Comparison of ENCODE assay signal across 8 cellular contexts in the genomic region with DNA sequence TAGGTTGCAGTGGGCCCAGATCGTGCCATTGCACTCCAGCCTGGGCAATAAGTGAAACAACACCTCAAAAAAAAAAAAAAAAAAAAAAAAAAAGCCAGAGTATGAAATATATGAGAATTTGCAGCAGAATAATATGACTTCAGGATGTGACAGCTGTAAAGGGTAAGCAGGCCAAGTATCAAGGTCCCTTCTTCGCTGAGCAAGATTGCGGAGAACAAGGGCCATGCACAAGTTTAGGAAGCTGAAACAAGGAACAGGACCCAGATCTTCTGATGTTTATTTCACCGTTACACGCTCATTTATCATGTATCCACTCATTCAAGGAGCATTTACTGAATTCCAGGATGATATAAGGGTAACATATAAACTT. TPM values are rescaled to one million over a fixed set of nuclear protein-coding genes. Genes with fewer than 3 reads are reported as not detected.
A peak's percentile ranks its signal among the peaks of the same experiment; 100 is the strongest.
DNase-seq lines count a peak whose midpoint lies in the region; ATAC-seq and TF ChIP-seq lines count a peak whose summit lies in the region.

No MANE protein-coding gene starts in this region.

- DNase-seq in activated naive CD4-positive, alpha-beta T cell treated with anti-CD3 and anti-CD28 coated beads for 36 hours, result no peak
- DNase-seq in activated naive CD4-positive, alpha-beta T cell treated with Interleukin-2 at 50 U/mL for 16 hours, result no peak
- DNase-seq in amniotic epithelial cell (ENCODE audit: low read depth) (peak; percentile 31), lower leg skin (ENCODE audit: low spot score in 2 of 2) (no peak), upper lobe of left lung (no peak), activated gamma-delta T cell (lab: John Stamatoyannopoulos, UW) (no peak), iPS-NIHi11 (ENCODE audit: low spot score) (no peak)

- peak overlapping the region; percentile 80 for H3K4me3 Mint-ChIP-seq in activated naive CD4-positive, alpha-beta T cell treated with anti-CD3 and anti-CD28 coated beads for 36 hours

- no peak for ATAC-seq in upper lobe of left lung (ENCODE audit: low FRiP score in 2 of 2)
- ATAC-seq in GM21526 (IDR thresholded peaks at IDR 0.05; ENCODE audit: low FRiP score, unreplicated experiment), result no peak

- peak overlapping the region; percentile 86 for H3K27ac Mint-ChIP-seq in activated naive CD4-positive, alpha-beta T cell treated with anti-CD3 and anti-CD28 coated beads for 36 hours

- peak overlapping the region; percentile 27 for H3K4me3 ChIP-seq in lower leg skin (ENCODE audit: low read depth, poor library complexity, severe bottlenecking)
- H3K4me3 ChIP-seq in upper lobe of left lung, result peak overlapping the region; percentile 44 to 95 (median 70)

- no peaks in the 10 kb centered on the region for H3K9me3 ChIP-seq in upper lobe of left lung

- no peaks in the 10 kb centered on the region for H3K27me3 ChIP-seq in upper lobe of left lung

- peaks cover 10% of the 10 kb centered on the region for H3K36me3 Mint-ChIP-seq in activated naive CD4-positive, alpha-beta T cell treated with anti-CD3 and anti-CD28 coated beads for 36 hours (ENCODE audit: low read depth)

- no peak for TF ChIP-seq EP300 in upper lobe of left lung (IDR thresholded peaks at IDR 0.05)

- CTCF ChIA-PET in activated naive CD4-positive, alpha-beta T cell treated with anti-CD3 and anti-CD28 coated beads for 36 hours (lab: Charles Lee), result interaction anchor here (0.8 to 4.7 kb wide), 3 partner anchors 10 to 78 kb away, joined by 3 to 42 read pairs (median 4); no protein-coding TSS in a partner anchor

- no peak for TF ChIP-seq POLR2A in lower leg skin (IDR thresholded peaks at IDR 0.05)
- no peak for TF ChIP-seq POLR2A in upper lobe of left lung (IDR thresholded peaks at IDR 0.05)

- H3K9me3 Mint-ChIP-seq in activated naive CD4-positive, alpha-beta T cell treated with anti-CD3 and anti-CD28 coated beads for 36 hours, result no peaks in the 10 kb centered on the region

- no peaks in the 10 kb centered on the region for H3K36me3 ChIP-seq in upper lobe of left lung

- 35 to 38% methylated on average over 5 of the region's 5 CpGs for WGBS in lower leg skin, 2 donors
- 47 to 61% methylated on average over 5 of the region's 5 CpGs for WGBS in upper lobe of left lung, 2 donors

- TF ChIP-seq CTCF in lower leg skin (IDR thresholded peaks at IDR 0.05) (no peak), upper lobe of left lung (IDR thresholded peaks at IDR 0.05) (no peak)

- peaks cover 37 to 46% (median 40%) of the 10 kb centered on the region in 4 donors for H3K4me1 ChIP-seq in upper lobe of left lung

- intact Hi-C loops in activated naive CD4-positive, alpha-beta T cell treated with anti-CD3 and anti-CD28 coated beads for 36 hours (cut with micrococcal nuclease), result loop anchor here (1.0 to 10.0 kb wide), 3 partner anchors 50 to 153 kb away; a partner anchor contains a TSS
- intact Hi-C loops in lower leg skin (cut with DNase I; ENCODE audit: low total_unique reads), result no loop called here

- H3K27ac ChIP-seq in upper lobe of left lung, result peak overlapping the region; percentile 93 to 99 (median 96)

- no peaks in the 10 kb centered on the region for H3K27me3 Mint-ChIP-seq in activated naive CD4-positive, alpha-beta T cell treated with anti-CD3 and anti-CD28 coated beads for 36 hours (ENCODE audit: low read depth)

- H3K4me1 Mint-ChIP-seq in activated naive CD4-positive, alpha-beta T cell treated with anti-CD3 and anti-CD28 coated beads for 36 hours (ENCODE audit: low read depth), result peaks cover 45% of the 10 kb centered on the region

RNA-seq across cellular contexts. Expression of a gene that starts 0.7 kb away (rescaled TPM):
- total RNA-seq in activated naive CD4-positive, alpha-beta T cell treated with anti-CD3 and anti-CD28 coated beads for 36 hours, result 10 to 100 TPM; 17.6 to 17.7 TPM
- total RNA-seq in lower leg skin (10 to 100 TPM; 19.4 to 27.2 (median 23.5) TPM), upper lobe of left lung (10 to 100 TPM; 14.7 to 25.1 (median 18.4) TPM)

RNA-seq across cellular contexts. Expression of a gene that starts 34.3 kb away (rescaled TPM):
- total RNA-seq in activated naive CD4-positive, alpha-beta T cell treated with anti-CD3 and anti-CD28 coated beads for 36 hours, result under 1 TPM; 0.21 to 0.25 TPM
- total RNA-seq in lower leg skin (1 to 10 TPM; 1.4 to 5.5 (median 3.4) TPM), upper lobe of left lung (10 to 100 TPM in 5 of 6 donors, 1 to 10 TPM in 1; 2.4 to 68.7 (median 23.5) TPM)

RNA-seq across cellular contexts. Expression of a gene that starts 50.2 kb away (rescaled TPM):
- total RNA-seq in activated naive CD4-positive, alpha-beta T cell treated with anti-CD3 and anti-CD28 coated beads for 36 hours, result 10 to 100 TPM; 30.2 to 32.0 TPM
- total RNA-seq in lower leg skin (10 to 100 TPM; 30.8 to 41.2 (median 37.2) TPM), upper lobe of left lung (10 to 100 TPM; 30.9 to 55.9 (median 36.1) TPM)
